ENCODE assay signal across 28 cellular contexts in the genomic region with DNA sequence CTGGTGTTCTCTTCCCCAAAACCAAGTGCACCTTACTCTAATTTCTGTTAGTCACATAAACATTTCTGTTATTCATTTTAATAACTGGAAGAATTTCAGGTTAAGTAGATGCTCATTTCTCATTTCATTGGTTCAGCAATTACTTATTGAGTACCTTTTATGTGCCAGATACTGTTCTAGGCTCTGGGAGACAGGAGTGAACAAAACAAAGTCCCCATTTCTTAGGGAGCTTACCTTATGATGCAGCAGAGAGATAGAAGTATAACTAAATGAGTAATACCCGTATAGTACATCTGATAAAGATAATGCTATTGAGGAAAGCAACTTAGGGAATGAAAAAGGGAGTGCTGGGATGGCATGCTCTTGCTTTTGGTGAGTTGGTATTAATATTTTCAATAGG. TPM values are rescaled to one million over a fixed set of nuclear protein-coding genes. Genes with fewer than 3 reads are reported as not detected.
DNase-seq lines count a peak whose midpoint lies in the region; ATAC-seq lines count a peak whose summit lies in the region.
"Had no signal": no experiment of that assay in that cellular context is flagged by ENCODE, and none has a peak within 500 bp of the region (broad histone marks: within the 10 kb centered on the region; RNA-seq: fewer than 3 reads in every experiment).

No MANE protein-coding gene starts in this region.

- no peak for DNase-seq in activated CD8-positive, alpha-beta memory T cell treated with anti-CD3 and anti-CD28 coated beads, Interleukin-2, amount 10 ng/mL, durations not matched to agents 7 days and 5 days
- no peak for DNase-seq in activated CD8-positive, alpha-beta memory T cell treated with anti-CD3 and anti-CD28 coated beads for 24 hours
- no peak for DNase-seq in CD4-positive, CD25-positive, alpha-beta regulatory T cell
- no peak for DNase-seq in activated CD4-positive, alpha-beta memory T cell treated with anti-CD3 and anti-CD28 coated beads for 36 hours
- no peak for DNase-seq in memory B cell (ENCODE audit: low spot score in 2 of 2)
- no peak for DNase-seq in T-helper 1 cell
- DNase-seq: caudate nucleus, cortex of kidney, DMS153, endodermal cell, KBM-7, mesendoderm, NCI-H1105, NCI-H187 treated with DMSO at 0.1 percent for 48 hours, NCI-H510A treated with DMSO at 0.1 percent for 48 hours, right cardiac atrium, SJCRH30 had no signal

- H3K27me3 ChIP-seq in CD4-positive, CD25-positive, alpha-beta regulatory T cell (ENCODE audit: control insufficient read depth, insufficient read depth, low read length): no peaks in the 10 kb centered on the region
- H3K27me3 ChIP-seq: neutrophil, SJCRH30 had no signal

- no peaks in the 10 kb centered on the region for H3K27me3 Mint-ChIP-seq in activated CD8-positive, alpha-beta memory T cell treated with anti-CD3 and anti-CD28 coated beads, Interleukin-2, amount 10 ng/mL, durations not matched to agents 7 days and 5 days
- no peaks in the 10 kb centered on the region for H3K27me3 Mint-ChIP-seq in CD4-positive, CD25-positive, alpha-beta regulatory T cell
- H3K27me3 Mint-ChIP-seq in activated CD4-positive, alpha-beta memory T cell treated with anti-CD3 and anti-CD28 coated beads for 36 hours: no peaks in the 10 kb centered on the region
- H3K27me3 Mint-ChIP-seq in memory B cell: no peaks in the 10 kb centered on the region
- H3K27me3 Mint-ChIP-seq: stimulated activated naive CD8-positive, alpha-beta T cell treated with anti-CD3 and anti-CD28 coated beads, Interleukin-15, Interleukin-2, amounts not matched to agents 100 ng/mL and 50 ng/mL, for 24 hours had no signal

- H3K27ac Mint-ChIP-seq in activated CD8-positive, alpha-beta memory T cell treated with anti-CD3 and anti-CD28 coated beads, Interleukin-2, amount 10 ng/mL, durations not matched to agents 7 days and 5 days: peak overlapping the region; percentile 33
- H3K27ac Mint-ChIP-seq in CD4-positive, CD25-positive, alpha-beta regulatory T cell: peak overlapping the region in 2 of 3 donors; percentile 75 to 89
- H3K27ac Mint-ChIP-seq in activated CD4-positive, alpha-beta memory T cell treated with anti-CD3 and anti-CD28 coated beads for 36 hours: peak overlapping the region; percentile 61
- peak overlapping the region; percentile 91 for H3K27ac Mint-ChIP-seq in memory B cell
- H3K27ac Mint-ChIP-seq: endodermal cell, WTC11 had no signal

- H3K4me3 ChIP-seq in CD4-positive, CD25-positive, alpha-beta regulatory T cell (ENCODE audit: low read depth, low read length): peak overlapping the region; percentile 78
- H3K4me3 ChIP-seq: A549, SJCRH30, smooth muscle cell, thoracic aorta had no signal

- H3K4me1 ChIP-seq in CD4-positive, CD25-positive, alpha-beta regulatory T cell (ENCODE audit: control insufficient read depth, insufficient read depth, low read length, poor library complexity, severe bottlenecking): peaks cover 68% of the 10 kb centered on the region
- H3K4me1 ChIP-seq: SJCRH30 had no signal

- no peak for ATAC-seq in activated CD8-positive, alpha-beta memory T cell treated with anti-CD3 and anti-CD28 coated beads, Interleukin-2, amount 10 ng/mL, durations not matched to agents 7 days and 5 days
- no peak for ATAC-seq in CD4-positive, CD25-positive, alpha-beta regulatory T cell (ENCODE audit: low read depth in 2 of 2)
- no peak for ATAC-seq in memory B cell (ENCODE audit: low read depth)
- ATAC-seq in HG03108 (IDR thresholded peaks at IDR 0.05; ENCODE audit: unreplicated experiment): no peak
- no peak for ATAC-seq in HG02973 (IDR thresholded peaks at IDR 0.05; ENCODE audit: unreplicated experiment)
- ATAC-seq: A549, esophagus mucosa, left lobe of liver, right cardiac atrium, WTC11 had no signal

- H3K36me3 Mint-ChIP-seq in activated CD8-positive, alpha-beta memory T cell treated with anti-CD3 and anti-CD28 coated beads, Interleukin-2, amount 10 ng/mL, durations not matched to agents 7 days and 5 days: peaks cover 52% of the 10 kb centered on the region
- peaks cover 22% of the 10 kb centered on the region for H3K36me3 Mint-ChIP-seq in CD4-positive, CD25-positive, alpha-beta regulatory T cell
- peaks cover 32% of the 10 kb centered on the region for H3K36me3 Mint-ChIP-seq in activated CD4-positive, alpha-beta memory T cell treated with anti-CD3 and anti-CD28 coated beads for 36 hours
- H3K36me3 Mint-ChIP-seq in memory B cell: peaks cover 14% of the 10 kb centered on the region
- H3K36me3 Mint-ChIP-seq: WTC11 had no signal

- peak overlapping the region; percentile 58 for H3K27ac ChIP-seq in CD4-positive, CD25-positive, alpha-beta regulatory T cell (ENCODE audit: insufficient read depth, low read length, poor library complexity, severe bottlenecking)
- H3K27ac ChIP-seq: A549, neutrophil, SJCRH30, thoracic aorta had no signal

- POLR2A ChIA-PET in activated CD4-positive, alpha-beta memory T cell treated with anti-CD3 and anti-CD28 coated beads for 36 hours (lab: Charles Lee): interaction anchor here (0.7 to 1.4 kb wide), 2 partner anchors 26 to 40 kb away, joined by 3 to 5 read pairs; no protein-coding TSS in a partner anchor

- H3K9me3 ChIP-seq in CD4-positive, CD25-positive, alpha-beta regulatory T cell (ENCODE audit: control insufficient read depth in 2 of 2, low read length in 2 of 2): no peaks in the 10 kb centered on the region
- H3K9me3 ChIP-seq: neutrophil, SJCRH30 had no signal

- peaks cover 9% of the 10 kb centered on the region for H3K9me3 Mint-ChIP-seq in activated CD8-positive, alpha-beta memory T cell treated with anti-CD3 and anti-CD28 coated beads, Interleukin-2, amount 10 ng/mL, durations not matched to agents 7 days and 5 days (ENCODE audit: low read depth)
- peaks cover 0 to 2% (median 0%) of the 10 kb centered on the region in 7 donors for H3K9me3 Mint-ChIP-seq in CD4-positive, CD25-positive, alpha-beta regulatory T cell
- H3K9me3 Mint-ChIP-seq in activated CD4-positive, alpha-beta memory T cell treated with anti-CD3 and anti-CD28 coated beads for 36 hours: peaks cover 13% of the 10 kb centered on the region
- peaks cover 6% of the 10 kb centered on the region for H3K9me3 Mint-ChIP-seq in memory B cell
- H3K9me3 Mint-ChIP-seq: stimulated activated naive CD8-positive, alpha-beta T cell treated with anti-CD3 and anti-CD28 coated beads, Interleukin-15, Interleukin-2, amounts not matched to agents 100 ng/mL and 50 ng/mL, for 24 hours had no signal

- intact Hi-C loops in activated CD4-positive, alpha-beta memory T cell treated with anti-CD3 and anti-CD28 coated beads for 36 hours (cut with micrococcal nuclease): no loop called here

- CTCF ChIA-PET in activated CD8-positive, alpha-beta memory T cell treated with anti-CD3 and anti-CD28 coated beads, Interleukin-2, amount 10 ng/mL, durations not matched to agents 7 days and 5 days (lab: Charles Lee): no interaction called here
- CTCF ChIA-PET in activated CD4-positive, alpha-beta memory T cell treated with anti-CD3 and anti-CD28 coated beads for 36 hours (lab: Charles Lee): interaction anchor here (1.3 to 1.9 kb wide), 2 partner anchors 95 to 97 kb away, joined by 3 to 10 read pairs; no protein-coding TSS in a partner anchor

- peaks cover 77% of the 10 kb centered on the region for H3K4me1 Mint-ChIP-seq in activated CD8-positive, alpha-beta memory T cell treated with anti-CD3 and anti-CD28 coated beads, Interleukin-2, amount 10 ng/mL, durations not matched to agents 7 days and 5 days
- peaks cover 49 to 94% (median 82%) of the 10 kb centered on the region in 4 donors for H3K4me1 Mint-ChIP-seq in CD4-positive, CD25-positive, alpha-beta regulatory T cell
- peaks cover 91% of the 10 kb centered on the region for H3K4me1 Mint-ChIP-seq in activated CD4-positive, alpha-beta memory T cell treated with anti-CD3 and anti-CD28 coated beads for 36 hours (ENCODE audit: low read depth)
- peaks cover 28% of the 10 kb centered on the region for H3K4me1 Mint-ChIP-seq in memory B cell
- H3K4me1 Mint-ChIP-seq: endodermal cell, WTC11 had no signal

- no peak overlapping the region for H3K4me3 Mint-ChIP-seq in activated CD8-positive, alpha-beta memory T cell treated with anti-CD3 and anti-CD28 coated beads, Interleukin-2, amount 10 ng/mL, durations not matched to agents 7 days and 5 days
- peak overlapping the region; percentile 7 to 60 (median 23) for H3K4me3 Mint-ChIP-seq in CD4-positive, CD25-positive, alpha-beta regulatory T cell
- H3K4me3 Mint-ChIP-seq in activated CD4-positive, alpha-beta memory T cell treated with anti-CD3 and anti-CD28 coated beads for 36 hours: no peak overlapping the region
- no peak overlapping the region for H3K4me3 Mint-ChIP-seq in memory B cell
- H3K4me3 Mint-ChIP-seq: activated T-helper 1 cell treated with anti-CD3 and anti-CD28 coated beads, Interleukin-12 subunit alpha, Interleukin-12 subunit beta, Interleukin-2, Interleukin-4 antibody, amounts not matched to agents 30 ng/mL and 10 ng/mL and 1 ng/mL, durations not matched to agents 14 hours and 24 hours and 36 hours; endodermal cell; WTC11 had no signal

- H3K36me3 ChIP-seq in CD4-positive, CD25-positive, alpha-beta regulatory T cell (ENCODE audit: control insufficient read depth, insufficient read depth, low read length): peaks cover 6% of the 10 kb centered on the region
- H3K36me3 ChIP-seq: neutrophil, SJCRH30, thoracic aorta had no signal

RNA-seq across cellular contexts. Expression of a gene that starts 33.7 kb away (rescaled TPM):
- 10 to 100 TPM; 43.5 to 44.3 TPM for total RNA-seq in activated CD8-positive, alpha-beta memory T cell treated with anti-CD3 and anti-CD28 coated beads, Interleukin-2, amount 10 ng/mL, durations not matched to agents 7 days and 5 days
- 70.4 TPM for total RNA-seq in CD4-positive, CD25-positive, alpha-beta regulatory T cell
- polyA plus RNA-seq in CD4-positive, CD25-positive, alpha-beta regulatory T cell: 10 to 100 TPM; 22.8 to 27.2 (median 24.9) TPM
- 10 to 100 TPM; 36.4 to 40.4 TPM for total RNA-seq in activated CD4-positive, alpha-beta memory T cell treated with anti-CD3 and anti-CD28 coated beads for 36 hours

Comparison
In these comparisons a context has a peak if more than half of its experiments do, and no peak if none do; other contexts are left out.
1. H3K27ac Mint-ChIP-seq: peak in every context shown above with its lines; median percentile 91 in memory B cell; 82 in CD4-positive, CD25-positive, alpha-beta regulatory T cell; 61 in activated CD4-positive, alpha-beta memory T cell treated with anti-CD3 and anti-CD28 coated beads for 36 hours; 33 in activated CD8-positive, alpha-beta memory T cell treated with anti-CD3 and anti-CD28 coated beads, Interleukin-2, amount 10 ng/mL, durations not matched to agents 7 days and 5 days.
2. H3K4me3 Mint-ChIP-seq: peak in CD4-positive, CD25-positive, alpha-beta regulatory T cell (4 of 4); none in activated CD8-positive, alpha-beta memory T cell treated with anti-CD3 and anti-CD28 coated beads, Interleukin-2, amount 10 ng/mL, durations not matched to agents 7 days and 5 days (single experiment), activated CD4-positive, alpha-beta memory T cell treated with anti-CD3 and anti-CD28 coated beads for 36 hours (single experiment) and memory B cell (single experiment).